ENCODE assay signal across 1 cellular context in genomic region chr11:130162733-130163132, GRCh38.
TF ChIP-seq lines count a peak whose summit lies in the region.

No MANE protein-coding gene starts in this region.

TF ChIP-seq in HepG2, 621 proteins besides CTCF, POLR2A, EP300 and RAD21 (continued from another document):
- TF ChIP-seq, protein P1, sequence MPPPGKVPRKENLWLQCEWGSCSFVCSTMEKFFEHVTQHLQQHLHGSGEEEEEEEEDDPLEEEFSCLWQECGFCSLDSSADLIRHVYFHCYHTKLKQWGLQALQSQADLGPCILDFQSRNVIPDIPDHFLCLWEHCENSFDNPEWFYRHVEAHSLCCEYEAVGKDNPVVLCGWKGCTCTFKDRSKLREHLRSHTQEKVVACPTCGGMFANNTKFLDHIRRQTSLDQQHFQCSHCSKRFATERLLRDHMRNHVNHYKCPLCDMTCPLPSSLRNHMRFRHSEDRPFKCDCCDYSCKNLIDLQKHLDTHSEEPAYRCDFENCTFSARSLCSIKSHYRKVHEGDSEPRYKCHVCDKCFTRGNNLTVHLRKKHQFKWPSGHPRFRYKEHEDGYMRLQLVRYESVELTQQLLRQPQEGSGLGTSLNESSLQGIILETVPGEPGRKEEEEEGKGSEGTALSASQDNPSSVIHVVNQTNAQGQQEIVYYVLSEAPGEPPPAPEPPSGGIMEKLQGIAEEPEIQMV (CRISPR knock-in tag; IDR thresholded peaks at IDR 0.05; ENCODE audit: low read depth), result no peak
- TF ChIP-seq HOXA5 (CRISPR knock-in tag; IDR thresholded peaks at IDR 0.05), result no peak
